Comparison of ENCODE assay signal across 10 cellular contexts in the genomic region with DNA sequence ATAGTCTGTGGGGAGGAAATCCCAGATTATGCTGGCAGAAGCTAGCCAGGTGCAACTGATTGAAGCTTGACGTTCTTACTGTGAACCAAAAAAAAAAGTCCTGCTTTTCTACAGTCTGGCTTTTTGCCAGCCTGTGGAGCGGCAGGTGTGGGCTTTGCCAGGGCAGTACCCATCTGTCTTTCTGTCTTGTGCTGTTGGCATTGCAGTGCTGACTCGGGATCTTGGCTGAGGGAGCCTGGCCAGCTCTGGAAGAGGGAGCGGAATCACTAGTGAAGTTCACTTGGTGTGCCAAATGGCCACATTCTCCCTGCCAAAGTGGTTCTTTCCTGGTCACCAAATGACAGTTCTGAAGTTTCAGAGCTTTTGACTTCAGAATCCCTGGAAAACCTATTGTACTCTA. TPM values are rescaled to one million over a fixed set of nuclear protein-coding genes. Genes with fewer than 3 reads are reported as not detected.
A peak's percentile ranks its signal among the peaks of the same experiment; 100 is the strongest.
DNase-seq lines count a peak whose midpoint lies in the region; ATAC-seq and TF ChIP-seq lines count a peak whose summit lies in the region.
"Had no signal": no experiment of that assay in that cellular context is flagged by ENCODE, and none has a peak within 500 bp of the region (broad histone marks: within the 10 kb centered on the region; RNA-seq: fewer than 3 reads in every experiment).

No MANE protein-coding gene starts in this region.

- H3K4me1 ChIP-seq in tibial nerve = peaks cover 0 to 37% (median 11%) of the 10 kb centered on the region in 4 donors

- no peak overlapping the region for H3K27ac ChIP-seq in tibial nerve
- H3K27ac ChIP-seq: esophagus squamous epithelium had no signal

- POLR2A ChIA-PET in activated CD4-positive, alpha-beta T cell treated with anti-CD3 and anti-CD28 coated beads for 36 hours (lab: Charles Lee) = interaction anchor here (1.6 kb wide), 1 partner anchor 79 kb away, joined by 4 read pairs; no protein-coding TSS in a partner anchor
- POLR2A ChIA-PET in activated CD4-positive, alpha-beta T cell treated with anti-CD3 and anti-CD28 coated beads, Interleukin-2, amount 10 ng/mL, durations not matched to agents 7 days and 5 days (lab: Charles Lee) = no interaction called here

- ATAC-seq in activated CD4-positive, alpha-beta T cell treated with anti-CD3 and anti-CD28 coated beads for 36 hours = no peak

- DNase-seq in activated CD4-positive, alpha-beta T cell treated with anti-CD3 and anti-CD28 coated beads for 36 hours = no peak
- no peak for DNase-seq in activated CD4-positive, alpha-beta T cell treated with anti-CD3 and anti-CD28 coated beads, Interleukin-2, amount 10 ng/mL, durations not matched to agents 7 days and 5 days
- DNase-seq in NCI-H2107 (lab: John Stamatoyannopoulos, UW) (peak; percentile 55), anterior cingulate cortex (lab: John Stamatoyannopoulos, UW) (peak in 44 of 58 donors; percentile 1 to 60 (median 23)), pons (ENCODE audit: low spot score) (peak; percentile 53), T-helper 9 cell (no peak), tibial nerve (ENCODE audit: low spot score in 2 of 2) (no peak)
- DNase-seq in activated CD4-positive, alpha-beta T cell treated with anti-CD3 and anti-CD28 coated beads, Interleukin-2, amount 50 U/mL, for 48 hours = no peak
- DNase-seq: esophagus squamous epithelium, kidney glomerular epithelial cell had no signal

- H3K36me3 Mint-ChIP-seq in activated CD4-positive, alpha-beta T cell treated with anti-CD3 and anti-CD28 coated beads for 36 hours (ENCODE audit: low read depth) = peaks cover 55% of the 10 kb centered on the region
- peaks cover 8% of the 10 kb centered on the region for H3K36me3 Mint-ChIP-seq in activated CD4-positive, alpha-beta T cell treated with anti-CD3 and anti-CD28 coated beads, Interleukin-2, amount 10 ng/mL, durations not matched to agents 7 days and 5 days (ENCODE audit: low read depth)

- H3K4me1 Mint-ChIP-seq in activated CD4-positive, alpha-beta T cell treated with anti-CD3 and anti-CD28 coated beads for 36 hours = peaks cover 87% of the 10 kb centered on the region
- peaks cover 66% of the 10 kb centered on the region for H3K4me1 Mint-ChIP-seq in activated CD4-positive, alpha-beta T cell treated with anti-CD3 and anti-CD28 coated beads, Interleukin-2, amount 10 ng/mL, durations not matched to agents 7 days and 5 days

- TF ChIP-seq POLR2A in tibial nerve (IDR thresholded peaks at IDR 0.05) = no peak

- no peaks in the 10 kb centered on the region for H3K9me3 Mint-ChIP-seq in activated CD4-positive, alpha-beta T cell treated with anti-CD3 and anti-CD28 coated beads for 36 hours (ENCODE audit: low read depth)
- no peaks in the 10 kb centered on the region for H3K9me3 Mint-ChIP-seq in activated CD4-positive, alpha-beta T cell treated with anti-CD3 and anti-CD28 coated beads, Interleukin-2, amount 10 ng/mL, durations not matched to agents 7 days and 5 days

- no peaks in the 10 kb centered on the region for H3K9me3 ChIP-seq in tibial nerve
- H3K9me3 ChIP-seq: esophagus squamous epithelium had no signal

- CTCF ChIA-PET in activated CD4-positive, alpha-beta T cell treated with anti-CD3 and anti-CD28 coated beads for 36 hours (lab: Charles Lee) = interaction anchor here (0.7 to 1.1 kb wide), 3 partner anchors 9 to 196 kb away, joined by 3 to 4 read pairs (median 3); no protein-coding TSS in a partner anchor
- CTCF ChIA-PET in activated CD4-positive, alpha-beta T cell treated with anti-CD3 and anti-CD28 coated beads, Interleukin-2, amount 10 ng/mL, durations not matched to agents 7 days and 5 days (lab: Charles Lee) = no interaction called here

- H3K36me3 ChIP-seq in tibial nerve = peaks cover 0 to 24% (median 0%) of the 10 kb centered on the region in 3 donors

- no peak for TF ChIP-seq EP300 in tibial nerve (IDR thresholded peaks at IDR 0.05)

- intact Hi-C loops in activated CD4-positive, alpha-beta T cell treated with anti-CD3 and anti-CD28 coated beads for 36 hours (cut with DNase I, micrococcal nuclease) = no loop called here

- H3K27me3 Mint-ChIP-seq in activated CD4-positive, alpha-beta T cell treated with anti-CD3 and anti-CD28 coated beads for 36 hours = no peaks in the 10 kb centered on the region
- H3K27me3 Mint-ChIP-seq in activated CD4-positive, alpha-beta T cell treated with anti-CD3 and anti-CD28 coated beads, Interleukin-2, amount 10 ng/mL, durations not matched to agents 7 days and 5 days = no peaks in the 10 kb centered on the region

- peak overlapping the region; percentile 90 for H3K27ac Mint-ChIP-seq in activated CD4-positive, alpha-beta T cell treated with anti-CD3 and anti-CD28 coated beads for 36 hours
- H3K27ac Mint-ChIP-seq in activated CD4-positive, alpha-beta T cell treated with anti-CD3 and anti-CD28 coated beads, Interleukin-2, amount 10 ng/mL, durations not matched to agents 7 days and 5 days = no peak overlapping the region

- no peak for TF ChIP-seq CTCF in tibial nerve (IDR thresholded peaks at IDR 0.05)

- no peaks in the 10 kb centered on the region for H3K27me3 ChIP-seq in tibial nerve
- H3K27me3 ChIP-seq: esophagus squamous epithelium had no signal

- peak overlapping the region; percentile 30 for H3K4me3 Mint-ChIP-seq in activated CD4-positive, alpha-beta T cell treated with anti-CD3 and anti-CD28 coated beads for 36 hours
- H3K4me3 Mint-ChIP-seq in activated CD4-positive, alpha-beta T cell treated with anti-CD3 and anti-CD28 coated beads, Interleukin-2, amount 10 ng/mL, durations not matched to agents 7 days and 5 days = no peak overlapping the region

- 58 to 76% methylated on average over 4 of the region's 4 CpGs for WGBS in tibial nerve, 2 donors

- no peak overlapping the region for H3K4me3 ChIP-seq in tibial nerve
- H3K4me3 ChIP-seq: esophagus squamous epithelium had no signal

RNA-seq across cellular contexts. Expression of a gene that starts 5.0 kb away (rescaled TPM):
- 10 to 100 TPM; 39.9 to 40.7 TPM for total RNA-seq in activated CD4-positive, alpha-beta T cell treated with anti-CD3 and anti-CD28 coated beads for 36 hours
- total RNA-seq in activated CD4-positive, alpha-beta T cell treated with anti-CD3 and anti-CD28 coated beads, Interleukin-2, amount 10 ng/mL, durations not matched to agents 7 days and 5 days = 10 to 100 TPM; 16.1 to 16.9 TPM
- total RNA-seq in tibial nerve = 10 to 100 TPM; 27.3 to 32.9 (median 31.7) TPM

Comparison
In these comparisons a context has a peak if more than half of its experiments do, and no peak if none do; other contexts are left out.
1. DNase-seq: peak in NCI-H2107 (single experiment), anterior cingulate cortex (44 of 58) and pons (single experiment); none in activated CD4-positive, alpha-beta T cell treated with anti-CD3 and anti-CD28 coated beads for 36 hours (single experiment), activated CD4-positive, alpha-beta T cell treated with anti-CD3 and anti-CD28 coated beads, Interleukin-2, amount 10 ng/mL, durations not matched to agents 7 days and 5 days (single experiment), T-helper 9 cell (single experiment), activated CD4-positive, alpha-beta T cell treated with anti-CD3 and anti-CD28 coated beads, Interleukin-2, amount 50 U/mL, for 48 hours (0 of 2) and tibial nerve (0 of 2).